In the genomic region with DNA sequence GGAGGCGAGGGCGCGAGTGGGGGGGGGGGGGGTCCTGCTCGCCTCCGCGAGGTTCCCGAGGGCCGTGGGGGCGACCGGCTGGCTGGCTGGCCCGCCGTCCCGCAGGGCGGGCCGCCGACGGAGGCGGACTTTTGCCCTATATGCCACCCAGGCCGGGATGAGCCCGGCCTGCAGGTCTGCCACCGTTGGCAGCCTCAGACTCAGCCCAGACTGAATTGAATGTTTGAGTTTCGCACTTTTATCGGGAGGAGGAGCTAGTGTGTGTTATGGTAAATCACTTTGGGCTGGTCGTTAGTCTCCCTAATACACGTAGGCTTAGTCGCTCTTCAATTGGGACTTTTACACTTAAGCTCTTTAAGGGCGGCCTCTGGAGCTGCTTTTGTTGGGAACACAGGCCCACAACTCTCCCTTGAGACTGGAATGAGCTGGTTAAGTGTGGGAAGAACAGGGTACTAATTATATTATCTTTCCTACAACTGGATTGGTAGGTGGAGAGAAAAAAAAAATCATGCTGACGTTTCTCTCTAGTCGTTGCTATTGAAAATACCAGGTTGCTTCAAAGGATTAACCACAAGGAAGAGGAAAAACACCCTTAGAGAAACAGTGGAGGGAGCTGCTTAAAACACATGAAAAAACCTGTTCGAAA, we compare ENCODE assay signal across 1 cellular context.
TF ChIP-seq lines count a peak whose summit lies in the region.

No MANE protein-coding gene starts in this region.

TF ChIP-seq in HepG2, 621 proteins besides CTCF, POLR2A, EP300 and RAD21 (continued from another document and continues in another):
- TF ChIP-seq GPN1 (CRISPR knock-in tag; IDR thresholded peaks at IDR 0.05; ENCODE audit: borderline replicate concordance) (no peak), ZNF121 (CRISPR knock-in tag; IDR thresholded peaks at IDR 0.05) (no peak), ZNF3 (CRISPR knock-in tag; IDR thresholded peaks at IDR 0.05) (no peak), GATAD2A (CRISPR knock-in tag; IDR thresholded peaks at IDR 0.05) (peak; percentile 40), BRD4 (CRISPR knock-in tag; IDR thresholded peaks at IDR 0.05) (peak; percentile 87), ZNF703 (CRISPR knock-in tag; IDR thresholded peaks at IDR 0.05; ENCODE audit: borderline replicate concordance) (no peak), MLX (CRISPR knock-in tag; IDR thresholded peaks at IDR 0.05) (no peak), KAT2B (IDR thresholded peaks at IDR 0.05; ENCODE audit: borderline replicate concordance, low read depth, low read length) (no peak), SSRP1 (CRISPR knock-in tag; IDR thresholded peaks at IDR 0.05) (no peak), ZSCAN29 (CRISPR knock-in tag; conservative IDR thresholded peaks at IDR 0.05) (0 out of 2 replicates have a peak, but pooled peaks have one; percentile 21), NR1H2 (CRISPR knock-in tag; IDR thresholded peaks at IDR 0.05; ENCODE audit: borderline replicate concordance, low read depth) (0 out of 2 replicates have a peak, but pooled peaks have one; percentile 52), ZNF790 (CRISPR knock-in tag; IDR thresholded peaks at IDR 0.05; ENCODE audit: borderline replicate concordance) (no peak; the same call in 1 of the 2 replicates), ARNT (IDR thresholded peaks at IDR 0.05) (no peak), RBM39 (IDR thresholded peaks at IDR 0.05; ENCODE audit: low read depth, low read length, poor library complexity, severe bottlenecking) (no peak), ELF4 (CRISPR knock-in tag; IDR thresholded peaks at IDR 0.05; ENCODE audit: borderline replicate concordance) (no peak), ZNF180 (CRISPR knock-in tag; IDR thresholded peaks at IDR 0.05; ENCODE audit: borderline replicate concordance, low read depth) (0 out of 2 replicates have a peak, but pooled peaks have one; percentile 38), HDAC2 (CRISPR knock-in tag; IDR thresholded peaks at IDR 0.05) (peak; percentile 28; the same call in 1 of the 2 replicates), SCMH1 (CRISPR knock-in tag; IDR thresholded peaks at IDR 0.05; ENCODE audit: borderline replicate concordance) (no peak), RFXANK (CRISPR knock-in tag; IDR thresholded peaks at IDR 0.05) (no peak), SMAD3 (CRISPR knock-in tag; IDR thresholded peaks at IDR 0.05) (peak; percentile 75; the same call in 1 of the 2 replicates), ZNF264 (CRISPR knock-in tag; IDR thresholded peaks at IDR 0.05) (peak; percentile 45; the same call in 1 of the 2 replicates), NFE2 (CRISPR knock-in tag; IDR thresholded peaks at IDR 0.05) (no peak), ZFP37 (CRISPR knock-in tag; IDR thresholded peaks at IDR 0.05; ENCODE audit: borderline replicate concordance) (no peak), HNRNPK (IDR thresholded peaks at IDR 0.05; ENCODE audit: low read depth, low read length, poor library complexity, severe bottlenecking) (peak; percentile 64), KLF15 (CRISPR knock-in tag; IDR thresholded peaks at IDR 0.05; ENCODE audit: borderline replicate concordance) (no peak), ZNF20 (CRISPR knock-in tag; IDR thresholded peaks at IDR 0.05) (0 out of 2 replicates have a peak, but pooled peaks have one; percentile 24), ZNF431 (CRISPR knock-in tag; IDR thresholded peaks at IDR 0.05; ENCODE audit: borderline replicate concordance, low read depth) (peak; percentile 19; the same call in 1 of the 2 replicates), HDAC1 (CRISPR knock-in tag; IDR thresholded peaks at IDR 0.05) (0 out of 2 replicates have a peak, but pooled peaks have one; percentile 25), ZNF644 (CRISPR knock-in tag; IDR thresholded peaks at IDR 0.05; ENCODE audit: low read depth) (no peak), IKZF5 (CRISPR knock-in tag; IDR thresholded peaks at IDR 0.05) (peak; percentile 63)
- TF ChIP-seq, protein P1, sequence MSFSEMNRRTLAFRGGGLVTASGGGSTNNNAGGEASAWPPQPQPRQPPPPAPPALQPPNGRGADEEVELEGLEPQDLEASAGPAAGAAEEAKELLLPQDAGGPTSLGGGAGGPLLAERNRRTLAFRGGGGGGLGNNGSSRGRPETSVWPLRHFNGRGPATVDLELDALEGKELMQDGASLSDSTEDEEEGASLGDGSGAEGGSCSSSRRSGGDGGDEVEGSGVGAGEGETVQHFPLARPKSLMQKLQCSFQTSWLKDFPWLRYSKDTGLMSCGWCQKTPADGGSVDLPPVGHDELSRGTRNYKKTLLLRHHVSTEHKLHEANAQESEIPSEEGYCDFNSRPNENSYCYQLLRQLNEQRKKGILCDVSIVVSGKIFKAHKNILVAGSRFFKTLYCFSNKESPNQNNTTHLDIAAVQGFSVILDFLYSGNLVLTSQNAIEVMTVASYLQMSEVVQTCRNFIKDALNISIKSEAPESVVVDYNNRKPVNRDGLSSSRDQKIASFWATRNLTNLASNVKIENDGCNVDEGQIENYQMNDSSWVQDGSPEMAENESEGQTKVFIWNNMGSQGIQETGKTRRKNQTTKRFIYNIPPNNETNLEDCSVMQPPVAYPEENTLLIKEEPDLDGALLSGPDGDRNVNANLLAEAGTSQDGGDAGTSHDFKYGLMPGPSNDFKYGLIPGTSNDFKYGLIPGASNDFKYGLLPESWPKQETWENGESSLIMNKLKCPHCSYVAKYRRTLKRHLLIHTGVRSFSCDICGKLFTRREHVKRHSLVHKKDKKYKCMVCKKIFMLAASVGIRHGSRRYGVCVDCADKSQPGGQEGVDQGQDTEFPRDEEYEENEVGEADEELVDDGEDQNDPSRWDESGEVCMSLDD (CRISPR knock-in tag; IDR thresholded peaks at IDR 0.05; ENCODE audit: borderline replicate concordance), result no peak
- TF ChIP-seq, protein P2, sequence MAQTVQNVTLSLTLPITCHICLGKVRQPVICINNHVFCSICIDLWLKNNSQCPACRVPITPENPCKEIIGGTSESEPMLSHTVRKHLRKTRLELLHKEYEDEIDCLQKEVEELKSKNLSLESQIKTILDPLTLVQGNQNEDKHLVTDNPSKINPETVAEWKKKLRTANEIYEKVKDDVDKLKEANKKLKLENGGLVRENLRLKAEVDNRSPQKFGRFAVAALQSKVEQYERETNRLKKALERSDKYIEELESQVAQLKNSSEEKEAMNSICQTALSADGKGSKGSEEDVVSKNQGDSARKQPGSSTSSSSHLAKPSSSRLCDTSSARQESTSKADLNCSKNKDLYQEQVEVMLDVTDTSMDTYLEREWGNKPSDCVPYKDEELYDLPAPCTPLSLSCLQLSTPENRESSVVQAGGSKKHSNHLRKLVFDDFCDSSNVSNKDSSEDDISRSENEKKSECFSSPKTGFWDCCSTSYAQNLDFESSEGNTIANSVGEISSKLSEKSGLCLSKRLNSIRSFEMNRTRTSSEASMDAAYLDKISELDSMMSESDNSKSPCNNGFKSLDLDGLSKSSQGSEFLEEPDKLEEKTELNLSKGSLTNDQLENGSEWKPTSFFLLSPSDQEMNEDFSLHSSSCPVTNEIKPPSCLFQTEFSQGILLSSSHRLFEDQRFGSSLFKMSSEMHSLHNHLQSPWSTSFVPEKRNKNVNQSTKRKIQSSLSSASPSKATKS (CRISPR knock-in tag; IDR thresholded peaks at IDR 0.05), result 0 out of 2 replicates have a peak, but pooled peaks have one; percentile 19
- TF ChIP-seq, protein P3, sequence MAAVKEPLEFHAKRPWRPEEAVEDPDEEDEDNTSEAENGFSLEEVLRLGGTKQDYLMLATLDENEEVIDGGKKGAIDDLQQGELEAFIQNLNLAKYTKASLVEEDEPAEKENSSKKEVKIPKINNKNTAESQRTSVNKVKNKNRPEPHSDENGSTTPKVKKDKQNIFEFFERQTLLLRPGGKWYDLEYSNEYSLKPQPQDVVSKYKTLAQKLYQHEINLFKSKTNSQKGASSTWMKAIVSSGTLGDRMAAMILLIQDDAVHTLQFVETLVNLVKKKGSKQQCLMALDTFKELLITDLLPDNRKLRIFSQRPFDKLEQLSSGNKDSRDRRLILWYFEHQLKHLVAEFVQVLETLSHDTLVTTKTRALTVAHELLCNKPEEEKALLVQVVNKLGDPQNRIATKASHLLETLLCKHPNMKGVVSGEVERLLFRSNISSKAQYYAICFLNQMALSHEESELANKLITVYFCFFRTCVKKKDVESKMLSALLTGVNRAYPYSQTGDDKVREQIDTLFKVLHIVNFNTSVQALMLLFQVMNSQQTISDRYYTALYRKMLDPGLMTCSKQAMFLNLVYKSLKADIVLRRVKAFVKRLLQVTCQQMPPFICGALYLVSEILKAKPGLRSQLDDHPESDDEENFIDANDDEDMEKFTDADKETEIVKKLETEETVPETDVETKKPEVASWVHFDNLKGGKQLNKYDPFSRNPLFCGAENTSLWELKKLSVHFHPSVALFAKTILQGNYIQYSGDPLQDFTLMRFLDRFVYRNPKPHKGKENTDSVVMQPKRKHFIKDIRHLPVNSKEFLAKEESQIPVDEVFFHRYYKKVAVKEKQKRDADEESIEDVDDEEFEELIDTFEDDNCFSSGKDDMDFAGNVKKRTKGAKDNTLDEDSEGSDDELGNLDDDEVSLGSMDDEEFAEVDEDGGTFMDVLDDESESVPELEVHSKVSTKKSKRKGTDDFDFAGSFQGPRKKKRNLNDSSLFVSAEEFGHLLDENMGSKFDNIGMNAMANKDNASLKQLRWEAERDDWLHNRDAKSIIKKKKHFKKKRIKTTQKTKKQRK (IDR thresholded peaks at IDR 0.05; ENCODE audit: low read length), result no peak
- TF ChIP-seq, protein P4, sequence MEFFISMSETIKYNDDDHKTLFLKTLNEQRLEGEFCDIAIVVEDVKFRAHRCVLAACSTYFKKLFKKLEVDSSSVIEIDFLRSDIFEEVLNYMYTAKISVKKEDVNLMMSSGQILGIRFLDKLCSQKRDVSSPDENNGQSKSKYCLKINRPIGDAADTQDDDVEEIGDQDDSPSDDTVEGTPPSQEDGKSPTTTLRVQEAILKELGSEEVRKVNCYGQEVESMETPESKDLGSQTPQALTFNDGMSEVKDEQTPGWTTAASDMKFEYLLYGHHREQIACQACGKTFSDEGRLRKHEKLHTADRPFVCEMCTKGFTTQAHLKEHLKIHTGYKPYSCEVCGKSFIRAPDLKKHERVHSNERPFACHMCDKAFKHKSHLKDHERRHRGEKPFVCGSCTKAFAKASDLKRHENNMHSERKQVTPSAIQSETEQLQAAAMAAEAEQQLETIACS (CRISPR knock-in tag; IDR thresholded peaks at IDR 0.05), result peak; percentile 46; the same call in 1 of the 2 replicates
- TF ChIP-seq, protein P5, sequence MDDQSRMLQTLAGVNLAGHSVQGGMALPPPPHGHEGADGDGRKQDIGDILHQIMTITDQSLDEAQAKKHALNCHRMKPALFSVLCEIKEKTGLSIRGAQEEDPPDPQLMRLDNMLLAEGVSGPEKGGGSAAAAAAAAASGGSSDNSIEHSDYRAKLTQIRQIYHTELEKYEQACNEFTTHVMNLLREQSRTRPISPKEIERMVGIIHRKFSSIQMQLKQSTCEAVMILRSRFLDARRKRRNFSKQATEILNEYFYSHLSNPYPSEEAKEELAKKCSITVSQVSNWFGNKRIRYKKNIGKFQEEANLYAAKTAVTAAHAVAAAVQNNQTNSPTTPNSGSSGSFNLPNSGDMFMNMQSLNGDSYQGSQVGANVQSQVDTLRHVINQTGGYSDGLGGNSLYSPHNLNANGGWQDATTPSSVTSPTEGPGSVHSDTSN (CRISPR knock-in tag; IDR thresholded peaks at IDR 0.05; ENCODE audit: borderline replicate concordance), result no peak
- TF ChIP-seq, protein P6, sequence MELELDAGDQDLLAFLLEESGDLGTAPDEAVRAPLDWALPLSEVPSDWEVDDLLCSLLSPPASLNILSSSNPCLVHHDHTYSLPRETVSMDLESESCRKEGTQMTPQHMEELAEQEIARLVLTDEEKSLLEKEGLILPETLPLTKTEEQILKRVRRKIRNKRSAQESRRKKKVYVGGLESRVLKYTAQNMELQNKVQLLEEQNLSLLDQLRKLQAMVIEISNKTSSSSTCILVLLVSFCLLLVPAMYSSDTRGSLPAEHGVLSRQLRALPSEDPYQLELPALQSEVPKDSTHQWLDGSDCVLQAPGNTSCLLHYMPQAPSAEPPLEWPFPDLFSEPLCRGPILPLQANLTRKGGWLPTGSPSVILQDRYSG (CRISPR knock-in tag; IDR thresholded peaks at IDR 0.05), result peak; percentile 53; the same call in 1 of the 2 replicates
- TF ChIP-seq, protein P7, sequence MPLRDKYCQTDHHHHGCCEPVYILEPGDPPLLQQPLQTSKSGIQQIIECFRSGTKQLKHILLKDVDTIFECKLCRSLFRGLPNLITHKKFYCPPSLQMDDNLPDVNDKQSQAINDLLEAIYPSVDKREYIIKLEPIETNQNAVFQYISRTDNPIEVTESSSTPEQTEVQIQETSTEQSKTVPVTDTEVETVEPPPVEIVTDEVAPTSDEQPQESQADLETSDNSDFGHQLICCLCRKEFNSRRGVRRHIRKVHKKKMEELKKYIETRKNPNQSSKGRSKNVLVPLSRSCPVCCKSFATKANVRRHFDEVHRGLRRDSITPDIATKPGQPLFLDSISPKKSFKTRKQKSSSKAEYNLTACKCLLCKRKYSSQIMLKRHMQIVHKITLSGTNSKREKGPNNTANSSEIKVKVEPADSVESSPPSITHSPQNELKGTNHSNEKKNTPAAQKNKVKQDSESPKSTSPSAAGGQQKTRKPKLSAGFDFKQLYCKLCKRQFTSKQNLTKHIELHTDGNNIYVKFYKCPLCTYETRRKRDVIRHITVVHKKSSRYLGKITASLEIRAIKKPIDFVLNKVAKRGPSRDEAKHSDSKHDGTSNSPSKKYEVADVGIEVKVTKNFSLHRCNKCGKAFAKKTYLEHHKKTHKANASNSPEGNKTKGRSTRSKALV (CRISPR knock-in tag; IDR thresholded peaks at IDR 0.05), result 0 out of 2 replicates have a peak, but pooled peaks have one; percentile 14
- TF ChIP-seq, protein P8, sequence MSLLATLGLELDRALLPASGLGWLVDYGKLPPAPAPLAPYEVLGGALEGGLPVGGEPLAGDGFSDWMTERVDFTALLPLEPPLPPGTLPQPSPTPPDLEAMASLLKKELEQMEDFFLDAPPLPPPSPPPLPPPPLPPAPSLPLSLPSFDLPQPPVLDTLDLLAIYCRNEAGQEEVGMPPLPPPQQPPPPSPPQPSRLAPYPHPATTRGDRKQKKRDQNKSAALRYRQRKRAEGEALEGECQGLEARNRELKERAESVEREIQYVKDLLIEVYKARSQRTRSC (CRISPR knock-in tag; IDR thresholded peaks at IDR 0.05; ENCODE audit: low read depth), result no peak
